Comparison of ENCODE assay signal across 23 cellular contexts in genomic region chr2:8740136-8740535, GRCh38.
"Had no signal": no experiment of that assay in that cellular context is flagged by ENCODE, and none has a peak within 500 bp of the region (broad histone marks: within the 10 kb centered on the region; RNA-seq: fewer than 3 reads in every experiment).

No MANE protein-coding gene starts in this region.

- H3K9me3 ChIP-seq: ascending aorta, MG63, Peyer's patch, SJCRH30, SK-N-SH had no signal

- DNase-seq: activated CD4-positive, alpha-beta T cell treated with anti-CD3 and anti-CD28 coated beads for 4 hours; activated CD8-positive, alpha-beta memory T cell treated with anti-CD3 and anti-CD28 coated beads, Interleukin-2, amount 50 U/mL, for 48 hours; activated CD8-positive, alpha-beta T cell treated with anti-CD3 and anti-CD28 coated beads, Interleukin-2, amount 10 ng/mL, durations not matched to agents 7 days and 5 days; activated naive CD4-positive, alpha-beta T cell treated with anti-CD3 and anti-CD28 coated beads, Interleukin-2, amount 50 U/mL, for 16 hours; activated naive CD8-positive, alpha-beta T cell treated with anti-CD3 and anti-CD28 coated beads, Interleukin-2, amount 10 ng/mL, durations not matched to agents 7 days and 5 days; activated T-cell treated with anti-CD3 and anti-CD28 coated beads, Interleukin-2, amount 50 U/mL, for 1 hour; MG63; MV-4-11; NCI-H1105; NCI-H1436; NCI-H1694 treated with DMSO at 0.1 percent for 48 hours; NCI-H2029 treated with DMSO at 0.1 percent for 48 hours; NCI-H446; NCI-H524; Peyer's patch; Right ventricle myocardium superior; SJCRH30; SK-N-SH; T-helper 1 cell had no signal

- ATAC-seq: activated CD4-positive, CD25-positive, alpha-beta regulatory T cell treated with anti-CD3 and anti-CD28 coated beads, Interleukin-2, amount 50 U/mL, for 24 hours; activated CD8-positive, alpha-beta T cell treated with anti-CD3 and anti-CD28 coated beads, Interleukin-2, amount 10 ng/mL, durations not matched to agents 7 days and 5 days had no signal

- H3K4me1 ChIP-seq: ascending aorta, Peyer's patch had no signal

- H3K27ac ChIP-seq: ascending aorta, KMS-11, Peyer's patch, RWPE1, SJCRH30 had no signal

- H3K4me2 ChIP-seq: KMS-11, SK-N-SH had no signal

- H3K36me3 ChIP-seq: MG63 had no signal

- H3K27me3 ChIP-seq: ascending aorta, MG63, Peyer's patch, SJCRH30 had no signal

- H3K4me3 ChIP-seq: ascending aorta, MG63, Peyer's patch, SJCRH30 had no signal

- H3K9ac ChIP-seq: KMS-11, SK-N-SH had no signal
